ENCODE assay signal across 22 cellular contexts in the genomic region with DNA sequence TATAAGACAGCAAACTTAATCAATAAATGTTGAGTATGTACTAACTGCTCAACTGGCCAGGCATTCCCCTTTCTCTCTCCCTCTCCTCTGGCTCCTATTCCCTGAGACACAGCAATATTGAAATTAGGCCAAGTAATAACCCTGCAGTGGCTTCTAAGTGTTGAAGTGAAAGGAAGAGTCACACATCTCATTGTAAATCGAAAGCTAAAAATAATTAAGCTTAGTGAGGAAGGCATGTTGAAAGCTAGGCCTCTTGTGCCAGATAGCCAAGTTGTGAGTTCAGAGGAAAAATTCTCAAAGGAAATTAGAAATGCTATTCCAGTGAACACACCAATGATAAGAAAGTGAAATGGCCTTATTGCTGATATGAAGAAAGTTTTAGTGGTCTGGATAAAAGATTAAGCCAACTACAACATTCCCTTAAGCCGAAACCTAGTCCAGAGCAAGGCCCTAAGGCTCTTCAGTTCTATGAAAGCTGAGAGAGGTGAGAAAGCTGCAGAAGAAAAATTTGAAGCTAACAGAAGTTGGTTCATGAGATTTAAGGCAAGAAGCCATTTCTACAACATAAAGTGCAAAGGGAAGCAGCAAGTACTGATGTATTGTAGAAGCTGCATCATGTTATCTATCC. TPM values are rescaled to one million over a fixed set of nuclear protein-coding genes. Genes with fewer than 3 reads are reported as not detected.
DNase-seq lines count a peak whose midpoint lies in the region; ATAC-seq, FAIRE-seq and TF ChIP-seq lines count a peak whose summit lies in the region.
"Had no signal": no experiment of that assay in that cellular context is flagged by ENCODE, and none has a peak within 500 bp of the region (broad histone marks: within the 10 kb centered on the region; RNA-seq: fewer than 3 reads in every experiment).

No MANE protein-coding gene starts in this region.

- H3K27me3 ChIP-seq in adipocyte (replicated peaks; ENCODE audit: control insufficient read depth, insufficient read depth, low read length) = no peaks in the 10 kb centered on the region
- H3K27me3 ChIP-seq in esophagus muscularis mucosa = no peaks in the 10 kb centered on the region
- no peaks in the 10 kb centered on the region for H3K27me3 ChIP-seq in spleen (replicated peaks in 1 of 7)
- H3K27me3 ChIP-seq: BE2C, tibial artery had no signal

- TF ChIP-seq EP300 in esophagus muscularis mucosa (IDR thresholded peaks at IDR 0.05) = no peak

- H3K4me3 ChIP-seq in adipocyte (ENCODE audit: low read length) (peak overlapping the region; percentile 43), esophagus muscularis mucosa (no peak overlapping the region), spleen (no peak overlapping the region)
- H3K4me3 ChIP-seq: tibial artery had no signal

- peaks cover 31% of the 10 kb centered on the region for H3K4me1 Mint-ChIP-seq in activated T-cell treated with anti-CD3 and anti-CD28 coated beads, Interleukin-2, amount 50 U/mL, for 24 hours (ENCODE audit: low read depth)

- peak overlapping the region; percentile 28 for H3K9ac ChIP-seq in adipocyte (ENCODE audit: low read length)

- TF ChIP-seq CTCF in esophagus muscularis mucosa (IDR thresholded peaks at IDR 0.05) (no peak), spleen (IDR thresholded peaks at IDR 0.05 in 8 of 11, conservative IDR thresholded peaks at IDR 0.05 in 3 of 11) (no peak), GM10266 (IDR thresholded peaks at IDR 0.05; ENCODE audit: control insufficient read depth, insufficient read depth, low read depth, missing control alignments) (no peak)

- H3K27me3 Mint-ChIP-seq in activated T-cell treated with anti-CD3 and anti-CD28 coated beads, Interleukin-2, amount 50 U/mL, for 24 hours = no peaks in the 10 kb centered on the region
- H3K27me3 Mint-ChIP-seq: activated CD4-positive, alpha-beta T cell treated with anti-CD3 and anti-CD28 coated beads for 36 hours had no signal

- no peak overlapping the region for H3K4me3 Mint-ChIP-seq in activated T-cell treated with anti-CD3 and anti-CD28 coated beads, Interleukin-2, amount 50 U/mL, for 24 hours
- H3K4me3 Mint-ChIP-seq: activated CD4-positive, alpha-beta T cell treated with anti-CD3 and anti-CD28 coated beads for 36 hours; nephron progenitor cell had no signal

- H3K36me3 Mint-ChIP-seq in activated T-cell treated with anti-CD3 and anti-CD28 coated beads, Interleukin-2, amount 50 U/mL, for 24 hours (ENCODE audit: low read depth) = peaks cover 83% of the 10 kb centered on the region

- H3K27ac ChIP-seq in esophagus muscularis mucosa (replicated peaks in 1 of 4) (peak overlapping the region; percentile 8 to 42 (median 34)), spleen (peak overlapping the region in 5 of 8 donors; percentile 6 to 30 (median 12))
- H3K27ac ChIP-seq: epithelial cell of prostate had no signal

- ATAC-seq in left lobe of liver = peak; percentile 44
- ATAC-seq: activated CD4-positive, alpha-beta T cell treated with anti-CD3 and anti-CD28 coated beads for 36 hours; SK-N-SH treated with all-trans-retinoic acid at 6 μM for 48 hours had no signal

- TF ChIP-seq POLR2A in esophagus muscularis mucosa (IDR thresholded peaks at IDR 0.05; ENCODE audit: low read depth) = no peak
- no peak for TF ChIP-seq POLR2A in spleen (IDR thresholded peaks at IDR 0.05)
- TF ChIP-seq POLR2A in GM12891 (IDR thresholded peaks at IDR 0.05; ENCODE audit: low read depth, low read length) = no peak

- DNase-seq in adipocyte (ENCODE audit: low read depth) = no peak
- DNase-seq in esophagus muscularis mucosa (ENCODE audit: extremely low spot score) = no peak
- DNase-seq in left lobe of liver (ENCODE audit: low spot score) = no peak
- DNase-seq in spleen = no peak
- no peak for DNase-seq in kidney tubule cell (ENCODE audit: low spot score)
- DNase-seq in activated T-cell treated with anti-CD3 and anti-CD28 coated beads, Interleukin-2, amount 50 U/mL, for 24 hours = no peak
- DNase-seq in GM10266 (ENCODE audit: extremely low spot score) = no peak
- no peak for DNase-seq in GM12891 (ENCODE audit: insufficient read length, low spot score)
- DNase-seq: activated CD4-positive, alpha-beta T cell treated with anti-CD3 and anti-CD28 coated beads for 36 hours; activated gamma-delta T cell; BE2C; DMS 273 treated with DMSO at 0.1 percent for 48 hours; mammary epithelial cell; NCI-H1417 treated with DMSO at 0.1 percent for 48 hours; NCI-H345; nephron progenitor cell; NK-92 treated with Interleukin-12 subunit alpha and Interleukin-12 subunit beta, amount 100 ng/mL, for 24 hours; stimulated activated CD4-positive, alpha-beta T cell treated with anti-CD3 and anti-CD28 coated beads, Interleukin-12 subunit alpha, Interleukin-12 subunit beta, amount 100 ng/mL, for 4 hours; tibial artery had no signal

- H3K9me3 Mint-ChIP-seq in activated T-cell treated with anti-CD3 and anti-CD28 coated beads, Interleukin-2, amount 50 U/mL, for 24 hours = peaks cover 11% of the 10 kb centered on the region

- WGBS in esophagus muscularis mucosa = 68% methylated on average over 2 of the region's 2 CpGs
- WGBS in spleen, 5 donors = 62 to 89% (median 82%) methylated on average over 2 of the region's 2 CpGs

- H3K4me1 ChIP-seq in adipocyte (ENCODE audit: control insufficient read depth, insufficient read depth, low read length) (peaks cover 20% of the 10 kb centered on the region), esophagus muscularis mucosa (peaks cover 27 to 45% (median 39%) of the 10 kb centered on the region in 4 donors), spleen (peaks cover 0 to 52% (median 17%) of the 10 kb centered on the region in 6 donors)
- H3K4me1 ChIP-seq: BE2C had no signal

- H3K27ac Mint-ChIP-seq in activated T-cell treated with anti-CD3 and anti-CD28 coated beads, Interleukin-2, amount 50 U/mL, for 24 hours = no peak overlapping the region
- H3K27ac Mint-ChIP-seq: activated CD4-positive, alpha-beta T cell treated with anti-CD3 and anti-CD28 coated beads for 36 hours; nephron progenitor cell had no signal

- peaks cover 43% of the 10 kb centered on the region for H3K36me3 ChIP-seq in adipocyte (ENCODE audit: control insufficient read depth, insufficient read depth, low read length, severe bottlenecking)
- peaks cover 7 to 26% (median 16%) of the 10 kb centered on the region in 4 donors for H3K36me3 ChIP-seq in esophagus muscularis mucosa
- H3K36me3 ChIP-seq in spleen = peaks cover 0 to 92% (median 30%) of the 10 kb centered on the region in 6 donors

- peaks cover 10% of the 10 kb centered on the region for H3K9me3 ChIP-seq in adipocyte (ENCODE audit: control insufficient read depth, low read length)
- H3K9me3 ChIP-seq in esophagus muscularis mucosa = peaks cover 0 to 7% (median 6%) of the 10 kb centered on the region in 4 donors
- peaks cover 2 to 31% (median 25%) of the 10 kb centered on the region in 8 donors for H3K9me3 ChIP-seq in spleen
- H3K9me3 ChIP-seq: BE2C had no signal

- intact Hi-C loops in esophagus muscularis mucosa (cut with DNase I) (no loop called here), spleen (cut with DNase I; ENCODE audit: low total_unique reads) (no loop called here)

- no peak for FAIRE-seq in GM12891 (lab: Jason Lieb, UNC)

TF ChIP-seq in GM12891, 5 proteins besides CTCF, POLR2A, EP300 and RAD21:
- TF ChIP-seq TAF1 (IDR thresholded peaks at IDR 0.05; ENCODE audit: low read depth, low read length) (no peak), SPI1 (IDR thresholded peaks at IDR 0.05; ENCODE audit: low read depth, low read length) (no peak), PAX5 (IDR thresholded peaks at IDR 0.05; ENCODE audit: insufficient read depth, low read length, severe bottlenecking) (no peak), POU2F2 (IDR thresholded peaks at IDR 0.05; ENCODE audit: low read depth, low read length) (no peak)

RNA-seq across cellular contexts. Expression of gene ABCC11, which starts 35.4 kb away (rescaled TPM):
- total RNA-seq in esophagus muscularis mucosa (not detected), left lobe of liver (5.8 TPM), spleen (under 1 TPM in 4 of 7 donors, not detected in 3; 0.17 to 0.37 (median 0.19) TPM)
- polyA plus RNA-seq in spleen = under 1 TPM in 2 of 3 donors, not detected in 1; 0.05 to 0.06 TPM
- polyA plus RNA-seq in GM12891 (2012; ENCODE audit: low read depth, missing spikeins) = not detected
- total RNA-seq: posterior vena cava had no signal

RNA-seq across cellular contexts. Expression of gene LONP2, which starts 38.6 kb away (rescaled TPM):
- total RNA-seq in esophagus muscularis mucosa (10 to 100 TPM; 51.4 to 73.4 (median 63.3) TPM), left lobe of liver (162 TPM), spleen (10 to 100 TPM; 50.3 to 75.4 (median 61.3) TPM)
- polyA plus RNA-seq in spleen = 10 to 100 TPM; 20.1 to 36.0 (median 30.0) TPM
- polyA plus RNA-seq in GM12891 (2012; ENCODE audit: low read depth, missing spikeins) = 25.7 TPM
